Comparison of ENCODE assay signal across 10 cellular contexts in the genomic region with DNA sequence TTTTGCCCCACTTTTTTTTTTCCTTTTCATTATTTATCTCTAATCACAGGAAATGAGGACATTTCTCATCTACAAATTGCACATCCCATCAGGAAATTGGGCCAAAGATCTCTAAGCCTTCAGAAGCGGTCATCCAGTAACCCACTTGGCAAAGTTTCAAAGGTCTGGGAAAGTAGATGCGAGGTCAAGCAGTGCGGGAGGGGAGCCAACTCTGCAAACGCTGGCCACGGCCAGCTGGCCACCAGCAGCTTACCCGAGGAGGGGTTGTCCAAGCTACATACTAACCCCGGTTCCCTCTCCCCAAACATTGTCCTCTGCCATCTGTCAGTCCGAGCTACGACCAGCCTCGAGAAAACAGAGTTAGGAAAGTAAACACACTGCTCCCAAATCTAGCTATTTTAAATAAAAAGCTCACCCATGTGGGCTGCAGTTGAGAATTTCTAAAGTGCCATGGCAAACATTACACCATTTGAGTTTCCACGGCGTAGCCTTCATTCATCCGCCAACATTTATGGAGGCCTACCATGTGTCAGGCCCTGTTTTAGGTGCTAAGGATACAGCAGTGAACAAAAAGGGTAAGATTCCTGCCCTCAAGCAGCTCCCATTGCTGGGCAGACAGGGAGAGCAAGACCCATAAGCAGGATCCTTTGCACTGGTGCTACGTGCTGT. TPM values are rescaled to one million over a fixed set of nuclear protein-coding genes. Genes with fewer than 3 reads are reported as not detected.
DNase-seq lines count a peak whose midpoint lies in the region; ATAC-seq and TF ChIP-seq lines count a peak whose summit lies in the region.
"Had no signal": no experiment of that assay in that cellular context is flagged by ENCODE, and none has a peak within 500 bp of the region (broad histone marks: within the 10 kb centered on the region; RNA-seq: fewer than 3 reads in every experiment).

No MANE protein-coding gene starts in this region.

- H3K4me2 ChIP-seq in mesenchymal stem cell (ENCODE audit: low read length, poor library complexity, severe bottlenecking): no peak overlapping the region
- no peak overlapping the region for H3K4me2 ChIP-seq in mesendoderm (ENCODE audit: low read length)

- DNase-seq in HuH-7.5 (ENCODE audit: low spot score) (peak; percentile 41), cerebellar cortex (ENCODE audit: low spot score) (peak; percentile 3), mesenchymal stem cell (peak; percentile 64), transverse colon (peak; percentile 26), mesendoderm (no peak), BE2C (no peak)
- DNase-seq: GOT3 had no signal

- H4K5ac ChIP-seq in mesendoderm (ENCODE audit: low read length): no peak overlapping the region

- H4K91ac ChIP-seq in mesenchymal stem cell (ENCODE audit: low read length): no peak overlapping the region

- intact Hi-C loops in transverse colon (cut with DNase I; ENCODE audit: low total_unique reads): no loop called here

- H3K27ac ChIP-seq in mesenchymal stem cell (ENCODE audit: low read length, poor library complexity, severe bottlenecking) (no peak overlapping the region), transverse colon (peak overlapping the region; percentile 49 to 58 (median 54)), mesendoderm (ENCODE audit: low read depth, low read length) (no peak overlapping the region)

- no peak overlapping the region for H2AFZ ChIP-seq in mesenchymal stem cell (ENCODE audit: low read depth, low read length)

- H2AK5ac ChIP-seq in mesenchymal stem cell (ENCODE audit: low read length, severe bottlenecking) (no peak overlapping the region), mesendoderm (ENCODE audit: low read length) (no peak overlapping the region)

- 54% methylated on average over 14 of the region's 14 CpGs for WGBS in mesenchymal stem cell
- 61% methylated on average over 14 of the region's 14 CpGs; no CpG with 5 or more reads in 1 of the 2 donors for WGBS in transverse colon (ENCODE audit: low coverage in 1 of 2), 2 donors
- WGBS in mesendoderm (ENCODE audit: extremely low coverage, insufficient coverage, low lambda C conversion rate): no CpG with 5 or more reads among the region's 14 CpGs

- H3K27me3 ChIP-seq in mesenchymal stem cell (ENCODE audit: control insufficient read depth in 1 of 2, insufficient read depth in 1 of 2, low read length in 2 of 2) (peaks cover 1 to 16% of the 10 kb centered on the region in 2 experiments), transverse colon (no peaks in the 10 kb centered on the region), mesendoderm (ENCODE audit: insufficient read depth, low read length, poor library complexity) (no peaks in the 10 kb centered on the region), BE2C (no peaks in the 10 kb centered on the region)

- H2BK5ac ChIP-seq in mesenchymal stem cell (ENCODE audit: low read depth, low read length, poor library complexity, severe bottlenecking): no peak overlapping the region
- no peak overlapping the region for H2BK5ac ChIP-seq in mesendoderm (ENCODE audit: low read length)

- H3K4me3 ChIP-seq in mesenchymal stem cell (ENCODE audit: insufficient read depth in 1 of 2, low read depth in 1 of 2, low read length in 2 of 2): no peak overlapping the region
- H3K4me3 ChIP-seq in transverse colon: no peak overlapping the region
- no peak overlapping the region for H3K4me3 ChIP-seq in mesendoderm (ENCODE audit: low read length)
- no peak overlapping the region for H3K4me3 ChIP-seq in BE2C (ENCODE audit: low read depth, low read length)

- H3K4ac ChIP-seq in mesenchymal stem cell (ENCODE audit: low read depth in 1 of 2, low read length in 2 of 2) (peak overlapping the region in 1 of 2 experiments; percentile 64), mesendoderm (ENCODE audit: low read depth, low read length) (no peak overlapping the region)

- peak overlapping the region in 1 of 2 experiments; percentile 49 for H3K18ac ChIP-seq in mesenchymal stem cell (ENCODE audit: low read depth in 1 of 2, low read length in 2 of 2)
- H3K18ac ChIP-seq in mesendoderm (ENCODE audit: low read length): no peak overlapping the region

- H3K23ac ChIP-seq in mesenchymal stem cell (ENCODE audit: low read length in 2 of 2) (no peak overlapping the region), mesendoderm (ENCODE audit: low read length) (no peak overlapping the region)

- no peak for TF ChIP-seq CTCF in transverse colon (IDR thresholded peaks at IDR 0.05)
- no peak for TF ChIP-seq CTCF in BE2C (IDR thresholded peaks at IDR 0.05; ENCODE audit: low read depth, low read length)

- no peak overlapping the region for H3K56ac ChIP-seq in mesendoderm (ENCODE audit: low read length)

- H3K79me1 ChIP-seq in mesenchymal stem cell (replicated peaks; ENCODE audit: low read length, poor library complexity, severe bottlenecking) (no peaks in the 10 kb centered on the region), mesendoderm (ENCODE audit: low read length) (no peaks in the 10 kb centered on the region)

- peaks cover 7% of the 10 kb centered on the region for H3K4me1 ChIP-seq in mesenchymal stem cell (ENCODE audit: control insufficient read depth, insufficient read depth, low read depth, low read length)
- H3K4me1 ChIP-seq in transverse colon: peaks cover 0 to 40% (median 12%) of the 10 kb centered on the region in 4 donors
- no peaks in the 10 kb centered on the region for H3K4me1 ChIP-seq in mesendoderm (ENCODE audit: control insufficient read depth, low read depth, low read length)
- H3K4me1 ChIP-seq in BE2C: peaks cover 5% of the 10 kb centered on the region; the same call in 1 of the 2 replicates

- H3K9me3 ChIP-seq in mesenchymal stem cell (ENCODE audit: control insufficient read depth, low read length) (no peaks in the 10 kb centered on the region), transverse colon (no peaks in the 10 kb centered on the region), BE2C (no peaks in the 10 kb centered on the region)

- H3K9ac ChIP-seq in mesenchymal stem cell (ENCODE audit: low read length): no peak overlapping the region
- H3K9ac ChIP-seq in mesendoderm (ENCODE audit: low read length): no peak overlapping the region

- in situ Hi-C loops in transverse colon (cut with MboI; ENCODE audit: low pct_ligation_motif_present in 1 of 4, low pct_unique_long_range_greater_than_20kb in 1 of 4, low sequenced_read_pairs in 3 of 4): loop anchor here in 2 of 4 donors (10.0 to 25.0 kb wide), 2 partner anchors 97 to 105 kb away; a partner anchor contains a TSS

- H4K8ac ChIP-seq in mesenchymal stem cell (ENCODE audit: low read length): no peak overlapping the region
- no peak overlapping the region for H4K8ac ChIP-seq in mesendoderm (ENCODE audit: low read depth, low read length)

- TF ChIP-seq POLR2A in transverse colon (IDR thresholded peaks at IDR 0.05): no peak

- H3K79me2 ChIP-seq in mesendoderm (ENCODE audit: control insufficient read depth, insufficient read depth, low read length): no peaks in the 10 kb centered on the region

- H2BK120ac ChIP-seq in mesenchymal stem cell (ENCODE audit: low read depth, low read length) (no peak overlapping the region), mesendoderm (ENCODE audit: low read depth, low read length) (no peak overlapping the region)

- TF ChIP-seq EP300 in transverse colon (IDR thresholded peaks at IDR 0.05; ENCODE audit: low read depth): no peak

- no peak for ATAC-seq in HG03135 (IDR thresholded peaks at IDR 0.05; ENCODE audit: unreplicated experiment)

- no peak overlapping the region for H2BK15ac ChIP-seq in mesenchymal stem cell (ENCODE audit: low read depth, poor library complexity, severe bottlenecking)
- H2BK15ac ChIP-seq in mesendoderm (replicated peaks; ENCODE audit: low read depth): no peak overlapping the region

- H3K36me3 ChIP-seq in mesenchymal stem cell (ENCODE audit: control insufficient read depth in 1 of 2, insufficient read depth in 2 of 2, low read depth in 1 of 2, low read length in 2 of 2) (no peaks in the 10 kb centered on the region), transverse colon (no peaks in the 10 kb centered on the region), mesendoderm (ENCODE audit: control insufficient read depth, insufficient read depth, low read length) (no peaks in the 10 kb centered on the region), BE2C (no peaks in the 10 kb centered on the region)

- H2BK12ac ChIP-seq in mesenchymal stem cell (ENCODE audit: low read length in 2 of 2): no peak overlapping the region

- no peak overlapping the region for H3K14ac ChIP-seq in mesenchymal stem cell (ENCODE audit: low read length in 2 of 2)

RNA-seq across cellular contexts. Expression of a gene that starts 11.5 kb away (rescaled TPM):
- 0.06 TPM for polyA plus RNA-seq in mesenchymal stem cell (2013, experiment 1 of 2)
- polyA plus RNA-seq in mesenchymal stem cell (2013, experiment 2 of 2): 0.12 TPM
- total RNA-seq in transverse colon: 1 to 10 TPM in 1 of 4 donors, under 1 TPM in 1, not detected in 2; 0.32 to 2.2 TPM
- not detected for polyA plus RNA-seq in mesendoderm (2013, experiment 1 of 2)
- polyA plus RNA-seq in mesendoderm (2013, experiment 2 of 2): not detected
- polyA plus RNA-seq in BE2C (2012; ENCODE audit: insufficient read depth, insufficient read length, low read depth): 28.6 TPM
- total RNA-seq: Daoy, MCF 10A had no signal

RNA-seq across cellular contexts. Expression of a gene that starts 30.7 kb away (rescaled TPM):
- not detected for polyA plus RNA-seq in mesenchymal stem cell (2013, experiment 1 of 2)
- polyA plus RNA-seq in mesenchymal stem cell (2013, experiment 2 of 2): 0.12 TPM
- total RNA-seq in transverse colon: not detected
- 1.7 TPM for polyA plus RNA-seq in mesendoderm (2013, experiment 1 of 2)
- polyA plus RNA-seq in mesendoderm (2013, experiment 2 of 2): 1.7 TPM
- polyA plus RNA-seq in BE2C (2012; ENCODE audit: insufficient read depth, insufficient read length, low read depth): not detected
- total RNA-seq: Daoy, MCF 10A had no signal

RNA-seq across cellular contexts. Expression of a gene that starts 53.9 kb away (rescaled TPM):
- polyA plus RNA-seq in mesenchymal stem cell (2013, experiment 1 of 2): 11.3 TPM
- 11.6 TPM for polyA plus RNA-seq in mesenchymal stem cell (2013, experiment 2 of 2)
- 10 to 100 TPM in 2 of 4 donors, 1 to 10 TPM in 2; 2.7 to 18.1 (median 10.0) TPM for total RNA-seq in transverse colon
- 602 TPM for polyA plus RNA-seq in mesendoderm (2013, experiment 1 of 2)
- 595 TPM for polyA plus RNA-seq in mesendoderm (2013, experiment 2 of 2)
- not detected for polyA plus RNA-seq in BE2C (2012; ENCODE audit: insufficient read depth, insufficient read length, low read depth)

Comparison
In these comparisons a context has a peak if more than half of its experiments do, and no peak if none do; other contexts are left out.
1. DNase-seq: peak in HuH-7.5 (single experiment), cerebellar cortex (single experiment), mesenchymal stem cell (single experiment) and transverse colon (single experiment); none in mesendoderm (single experiment) and BE2C (single experiment).
2. H3K27ac ChIP-seq: peak in transverse colon (4 of 4); none in mesenchymal stem cell (single experiment) and mesendoderm (single experiment).